ENCODE assay signal across 30 cellular contexts in the genomic region with DNA sequence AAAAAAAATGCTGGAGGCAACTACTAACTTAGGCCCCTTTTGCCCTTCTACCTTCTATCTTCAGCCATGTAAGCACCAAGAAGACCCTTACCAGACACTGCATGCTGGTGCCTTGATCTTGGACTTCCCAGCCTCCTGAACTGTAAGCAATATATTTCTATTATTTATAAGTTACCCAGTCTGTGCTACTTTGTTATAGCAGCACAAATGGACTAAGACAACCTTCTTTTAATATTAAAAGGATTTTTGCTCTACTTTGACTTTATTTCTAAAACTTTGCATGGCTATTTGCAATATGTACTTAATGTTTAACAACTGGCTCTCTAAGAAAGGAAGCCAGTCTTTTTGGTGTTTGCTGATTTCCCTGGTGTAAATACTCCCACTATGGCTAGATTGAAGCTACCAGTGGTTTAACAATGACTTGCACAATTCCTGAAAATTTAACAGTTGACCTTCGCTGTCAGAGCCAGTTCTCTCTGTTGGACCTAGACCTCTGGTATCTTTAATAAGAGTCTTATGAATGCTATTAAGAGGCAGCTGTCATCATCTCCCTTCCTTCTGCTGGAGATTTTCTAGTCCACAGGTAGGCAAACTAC. TPM values are rescaled to one million over a fixed set of nuclear protein-coding genes. Genes with fewer than 3 reads are reported as not detected.
DNase-seq lines count a peak whose midpoint lies in the region; ATAC-seq, FAIRE-seq and TF ChIP-seq lines count a peak whose summit lies in the region.
"Had no signal": no experiment of that assay in that cellular context is flagged by ENCODE, and none has a peak within 500 bp of the region (broad histone marks: within the 10 kb centered on the region; RNA-seq: fewer than 3 reads in every experiment).

No MANE protein-coding gene starts in this region.

- peaks cover 58% of the 10 kb centered on the region for H3K4me1 ChIP-seq in HepG2 (ENCODE audit: insufficient read depth, low read length)
- H3K4me1 ChIP-seq in right lobe of liver: no peaks in the 10 kb centered on the region
- no peaks in the 10 kb centered on the region for H3K4me1 ChIP-seq in K562 (replicated peaks in 1 of 2; ENCODE audit: control insufficient read depth in 2 of 2, insufficient read depth in 2 of 2, low read length in 2 of 2)
- H3K4me1 ChIP-seq in mucosa of descending colon (ENCODE audit: low read depth): no peaks in the 10 kb centered on the region
- H3K4me1 ChIP-seq: BE2C, BLaER1 had no signal

- H3K36me3 ChIP-seq in HepG2 (replicated peaks in 1 of 2; ENCODE audit: control insufficient read depth in 1 of 2, insufficient read depth in 2 of 2, low read length in 2 of 2) (no peaks in the 10 kb centered on the region), right lobe of liver (no peaks in the 10 kb centered on the region), K562 (ENCODE audit: control insufficient read depth, insufficient read depth, low read length) (no peaks in the 10 kb centered on the region), mucosa of descending colon (ENCODE audit: low read depth) (no peaks in the 10 kb centered on the region)
- H3K36me3 ChIP-seq: BE2C, BLaER1 had no signal

- in situ Hi-C loops in HepG2 (cut with HindIII; ENCODE audit: extremely low pct_ligation_motif_present, low pct_unique_long_range_greater_than_20kb): no loop called here
- in situ Hi-C loops in K562 (cut with MboI): no loop called here

- H3K79me2 ChIP-seq in HepG2 (ENCODE audit: insufficient read depth, low read length) (no peaks in the 10 kb centered on the region), K562 (ENCODE audit: control insufficient read depth, insufficient read depth, low read length) (no peaks in the 10 kb centered on the region)

- 29% methylated on average over 1 of the region's 1 CpG for WGBS in HepG2 (ENCODE audit: low lambda C conversion rate)
- 56% methylated on average over 1 of the region's 1 CpG for WGBS in right lobe of liver (ENCODE audit: insufficient coverage, low coverage, low lambda C conversion rate, missing lambda C conversion rate)
- WGBS in K562 (ENCODE audit: insufficient coverage, low coverage, missing lambda C conversion rate): 0% methylated on average over 1 of the region's 1 CpG

- no peak for TF ChIP-seq POLR2A in HepG2 (IDR thresholded peaks at IDR 0.05; ENCODE audit: insufficient read depth in 1 of 2, low read depth in 2 of 2, low read length in 2 of 2)
- TF ChIP-seq POLR2A in right lobe of liver (IDR thresholded peaks at IDR 0.05): no peak
- no peak for TF ChIP-seq POLR2A in NB4 (IDR thresholded peaks at IDR 0.05; ENCODE audit: extremely low read depth, insufficient read length)
- TF ChIP-seq POLR2A in K562 (conservative IDR thresholded peaks at IDR 0.05): no peak
- no peak for TF ChIP-seq POLR2A in GM12891 (IDR thresholded peaks at IDR 0.05; ENCODE audit: low read depth, low read length)

- peak in 1 of 2 experiments; percentile 51; a peak in 1 of 4 replicates for TF ChIP-seq EP300 in HepG2 (IDR thresholded peaks at IDR 0.05; ENCODE audit: low read depth in 2 of 2, low read length in 2 of 2)
- TF ChIP-seq EP300 in HepG2 (CRISPR knock-in tag; IDR thresholded peaks at IDR 0.05; ENCODE audit: borderline replicate concordance): no peak
- no peak for TF ChIP-seq EP300 in K562 (IDR thresholded peaks at IDR 0.05; ENCODE audit: low read length)

- FAIRE-seq in HepG2 (lab: Jason Lieb, UNC): peak; percentile 37
- no peak for FAIRE-seq in K562 (lab: Jason Lieb, UNC)
- no peak for FAIRE-seq in GM12891 (lab: Jason Lieb, UNC)
- FAIRE-seq: A204.1, GM12878, GM19239 had no signal

- intact Hi-C loops in HepG2 (cut with micrococcal nuclease; ENCODE audit: unreplicated experiment): loop anchor here (10.0 kb wide), 1 partner anchor 61 kb away; no protein-coding TSS in a partner anchor
- intact Hi-C loops in right lobe of liver (cut with DNase I): no loop called here
- intact Hi-C loops in K562 (cut with micrococcal nuclease): no loop called here
- intact Hi-C loops in mucosa of descending colon (cut with DNase I, micrococcal nuclease): no loop called here

- DNase-seq in HepG2 (ENCODE audit: low spot score): peak; percentile 55
- DNase-seq in right lobe of liver: no peak
- DNase-seq in NB4 (ENCODE audit: low read depth): peak; percentile 11
- no peak for DNase-seq in K562 (ENCODE audit: extremely low read depth in 1 of 4, low spot score in 3 of 4)
- no peak for DNase-seq in mucosa of descending colon
- no peak for DNase-seq in GM12891 (ENCODE audit: insufficient read length, low spot score)
- DNase-seq: 8988T; ACHN; BE2C; C1 segment of cervical spinal cord; CD4-positive, alpha-beta memory T cell; CD4-positive, CD25-positive, alpha-beta regulatory T cell; CD8-positive, alpha-beta memory T cell; COR-L47; DMS 273 treated with DMSO at 0.1 percent for 48 hours; DMS153; DMS53; DMS79; DND-41; EL; GDM1 had no signal

- no peak overlapping the region for H3K4me2 ChIP-seq in HepG2 (ENCODE audit: low read depth, low read length)
- H3K4me2 ChIP-seq in K562 (ENCODE audit: insufficient read depth, low read length): no peak overlapping the region
- H3K4me2 ChIP-seq: BLaER1 had no signal

- TF ChIP-seq CTCF in HepG2 (CRISPR knock-in tag; IDR thresholded peaks at IDR 0.05): no peak
- TF ChIP-seq CTCF in right lobe of liver (IDR thresholded peaks at IDR 0.05): no peak
- TF ChIP-seq CTCF in NB4 (IDR thresholded peaks at IDR 0.05; ENCODE audit: low read depth, low read length): no peak
- no peak for TF ChIP-seq CTCF in K562 (IDR thresholded peaks at IDR 0.05 in 2 of 3, conservative IDR thresholded peaks at IDR 0.05 in 1 of 3; ENCODE audit: insufficient read depth in 2 of 3, low read depth in 1 of 3, low read length in 3 of 3)
- no peak for TF ChIP-seq CTCF in mucosa of descending colon (IDR thresholded peaks at IDR 0.05)

- ATAC-seq in HepG2 (peak; percentile 35; the same call in 2 of the 3 replicates), right lobe of liver (no peak), K562 (no peak), mucosa of descending colon (no peak)
- ATAC-seq: GM12878 had no signal

- H3K4me3 ChIP-seq in HepG2 (replicated peaks in 1 of 3; ENCODE audit: insufficient read depth in 1 of 3, low read depth in 2 of 3, low read length in 3 of 3) (no peak overlapping the region), right lobe of liver (no peak overlapping the region), NB4 (ENCODE audit: low read depth, low read length) (no peak overlapping the region), K562 (no peak overlapping the region), mucosa of descending colon (no peak overlapping the region)
- H3K4me3 ChIP-seq: BLaER1, GM12878 had no signal

- H4K20me1 ChIP-seq in HepG2 (ENCODE audit: insufficient read depth, low read length) (no peaks in the 10 kb centered on the region), K562 (replicated peaks; ENCODE audit: control insufficient read depth, insufficient read depth, low read length) (no peaks in the 10 kb centered on the region)
- H4K20me1 ChIP-seq: BLaER1 had no signal

- TF ChIP-seq RAD21 in HepG2 (CRISPR knock-in tag; IDR thresholded peaks at IDR 0.05) (no peak), K562 (CRISPR knock-in tag; conservative IDR thresholded peaks at IDR 0.05 in 1 of 2, IDR thresholded peaks at IDR 0.05 in 1 of 2) (no peak)

- H2AFZ ChIP-seq in HepG2 (ENCODE audit: low read length) (no peak overlapping the region), K562 (ENCODE audit: low read depth, low read length) (no peak overlapping the region)

- no peak overlapping the region for H3K9ac ChIP-seq in HepG2 (ENCODE audit: insufficient read depth, low read depth, low read length)
- H3K9ac ChIP-seq in K562 (ENCODE audit: insufficient read depth in 1 of 2, low read depth in 2 of 2, low read length in 2 of 2): no peak overlapping the region
- H3K9ac ChIP-seq: BLaER1 had no signal

- no peaks in the 10 kb centered on the region for H3K9me1 ChIP-seq in K562 (ENCODE audit: control insufficient read depth, insufficient read depth, low read length)

- BruUV-seq in HepG2 (replicated peaks; lab: Mats Ljungman, UMichigan) (no TSS peak), K562 (replicated peaks; lab: Mats Ljungman, UMichigan) (no TSS peak)

- H3K9me3 ChIP-seq in HepG2 (ENCODE audit: low read length) (no peaks in the 10 kb centered on the region), right lobe of liver (no peaks in the 10 kb centered on the region), K562 (replicated peaks; ENCODE audit: control insufficient read depth, insufficient read depth, low read depth, low read length) (no peaks in the 10 kb centered on the region), mucosa of descending colon (no peaks in the 10 kb centered on the region)
- H3K9me3 ChIP-seq: BE2C, BLaER1 had no signal

- POLR2A ChIA-PET in HepG2 (lab: Yijun Ruan, JAX) (no interaction called here), K562 (lab: Yijun Ruan, JAX) (no interaction called here)

- peak overlapping the region; percentile 15 for H3K27ac ChIP-seq in HepG2 (ENCODE audit: extremely low read length, insufficient read depth, low read length)
- no peak overlapping the region for H3K27ac ChIP-seq in right lobe of liver
- H3K27ac ChIP-seq in K562 (ENCODE audit: extremely low read depth, low read depth, low read length): no peak overlapping the region
- H3K27ac ChIP-seq: BLaER1 had no signal

- CTCF ChIA-PET in HepG2 (lab: Yijun Ruan, JAX; ENCODE audit: low intra/inter-chr PET ratio, low total read pairs): no interaction called here
- CTCF ChIA-PET in K562 (lab: Yijun Ruan, JAX; ENCODE audit: low intra/inter-chr PET ratio): no interaction called here

- no peaks in the 10 kb centered on the region for H3K27me3 ChIP-seq in HepG2 (ENCODE audit: control insufficient read depth in 1 of 2, insufficient read depth in 2 of 2, low read length in 2 of 2)
- H3K27me3 ChIP-seq in right lobe of liver: no peaks in the 10 kb centered on the region
- no peaks in the 10 kb centered on the region for H3K27me3 ChIP-seq in K562 (ENCODE audit: control insufficient read depth in 2 of 2, insufficient read depth in 2 of 2, low read length in 2 of 2)
- H3K27me3 ChIP-seq: BE2C, BLaER1 had no signal

RNA-seq across cellular contexts. Expression of a gene that starts 25.2 kb away (rescaled TPM):
- total RNA-seq in HepG2 (2016; rRNA removed; fragmentation: Illumina TruSeq; extraction: Trizol): not detected in 2 replicates
- total RNA-seq in HepG2 (2016; cell fraction: cytosol; rRNA removed; fragmentation: Illumina TruSeq; extraction: Trizol; ENCODE audit: low read depth): not detected in 2 replicates
- not detected in 2 replicates for total RNA-seq in HepG2 (2016; cell fraction: insoluble cytoplasmic fraction; rRNA removed; fragmentation: Illumina TruSeq; extraction: Trizol)
- not detected in 2 replicates for total RNA-seq in HepG2 (2016; cell fraction: membrane; rRNA removed; fragmentation: Illumina TruSeq; extraction: Trizol)
- total RNA-seq in HepG2 (2016; cell fraction: nucleus; rRNA removed; fragmentation: Illumina TruSeq; extraction: Trizol): not detected in 2 replicates
- polyA plus RNA-seq in HepG2 (2011; rRNA removed): not detected in 2 replicates
- polyA plus RNA-seq in HepG2 (2011; cell fraction: cytosol; rRNA removed): not detected in 2 replicates
- not detected in 2 replicates for polyA plus RNA-seq in HepG2 (2011; cell fraction: nucleus; rRNA removed)
- not detected in 2 replicates for polyA plus RNA-seq in HepG2 (2012)
- not detected in 2 replicates for polyA plus RNA-seq in HepG2 (2016; cell fraction: cytosol; fragmentation: Illumina TruSeq; extraction: Trizol; ENCODE audit: low read depth)
- not detected in 2 replicates for polyA plus RNA-seq in HepG2 (2016; cell fraction: insoluble cytoplasmic fraction; fragmentation: Illumina TruSeq; extraction: Trizol; ENCODE audit: low read depth)
- not detected in 2 replicates for polyA plus RNA-seq in HepG2 (2016; cell fraction: membrane; fragmentation: Illumina TruSeq; extraction: Trizol; ENCODE audit: low read depth)
- not detected in 2 replicates for polyA plus RNA-seq in HepG2 (2016; cell fraction: nucleus; fragmentation: Illumina TruSeq; extraction: Trizol; ENCODE audit: insufficient read depth, low read depth)
- polyA minus RNA-seq in HepG2 (2011; rRNA and poly(A)+ RNA removed; ENCODE audit: low replicate concordance): 0.50 TPM in 1 of 2 replicates, not detected in the other
- polyA minus RNA-seq in HepG2 (2011; cell fraction: cytosol; rRNA and poly(A)+ RNA removed): not detected in 2 replicates
- polyA minus RNA-seq in HepG2 (2011; cell fraction: nucleus; rRNA and poly(A)+ RNA removed): 0.39 TPM in 1 of 2 replicates, not detected in the other
- not detected for total RNA-seq in right lobe of liver
- not detected in 2 replicates for total RNA-seq in K562 (2011; cell fraction: chromatin; rRNA removed; ENCODE audit: low replicate concordance)
- total RNA-seq in K562 (2011; cell fraction: nucleolus; rRNA removed): not detected in 2 replicates
- not detected in 2 replicates for total RNA-seq in K562 (2011; cell fraction: nucleoplasm; rRNA removed)
- total RNA-seq in K562 (2014; rRNA removed): not detected in 2 replicates
- total RNA-seq in K562 (2014; rRNA removed; fragmentation: Illumina TruSeq; extraction: Trizol): not detected in 2 replicates
- total RNA-seq in K562 (2015; rRNA removed; fragmentation: Illumina TruSeq; extraction: Trizol): not detected in 2 replicates
- total RNA-seq in K562 (2021): not detected in 2 replicates
- polyA plus RNA-seq in K562 (2011; rRNA removed): not detected in 2 replicates
- polyA plus RNA-seq in K562 (2011; cell fraction: cytosol; rRNA removed): not detected in 2 replicates
- not detected in 2 replicates for polyA plus RNA-seq in K562 (2011; cell fraction: nucleus; rRNA removed)
- not detected in 2 replicates for polyA plus RNA-seq in K562 (2012)
- polyA plus RNA-seq in K562 (2014; fragmentation: Illumina TruSeq; extraction: Trizol): not detected in 2 replicates
- polyA plus RNA-seq in K562 (2014; fragmentation: Nextera tagmentation; extraction: Ambion mirVana): not detected
- polyA plus RNA-seq in K562 (2014; rRNA removed): not detected in 2 replicates
- not detected in 2 replicates for polyA minus RNA-seq in K562 (2011; rRNA and poly(A)+ RNA removed)
- not detected in 2 replicates for polyA minus RNA-seq in K562 (2011; cell fraction: cytosol; rRNA and poly(A)+ RNA removed)
- not detected in 2 replicates for polyA minus RNA-seq in K562 (2011; cell fraction: nucleus; rRNA and poly(A)+ RNA removed)
- not detected for total RNA-seq in mucosa of descending colon
- not detected for polyA plus RNA-seq in GM12891 (2012; ENCODE audit: low read depth, missing spikeins)
- total RNA-seq: A673; CD4-positive, alpha-beta memory T cell; CD4-positive, CD25-positive, alpha-beta regulatory T cell; CD8-positive, alpha-beta memory T cell; Daoy; G401; GM12878 had no signal
- polyA plus RNA-seq: AG04450; CD14-positive monocyte; CD4-positive, alpha-beta memory T cell; CD4-positive, CD25-positive, alpha-beta regulatory T cell; CD8-positive, alpha-beta memory T cell; GM12878 had no signal

RNA-seq across cellular contexts. Expression of a gene that starts 32.2 kb away (rescaled TPM):
- total RNA-seq in HepG2 (2016; rRNA removed; fragmentation: Illumina TruSeq; extraction: Trizol) (not detected in 2 replicates), right lobe of liver (not detected), K562 (2014; rRNA removed) (not detected in 2 replicates), K562 (2014; rRNA removed; fragmentation: Illumina TruSeq; extraction: Trizol) (not detected in 2 replicates), K562 (2015; rRNA removed; fragmentation: Illumina TruSeq; extraction: Trizol) (not detected in 2 replicates), K562 (2021) (not detected in 2 replicates), mucosa of descending colon (not detected)
- total RNA-seq in HepG2 (2016; cell fraction: cytosol; rRNA removed; fragmentation: Illumina TruSeq; extraction: Trizol; ENCODE audit: low read depth): not detected in 2 replicates
- not detected in 2 replicates for total RNA-seq in HepG2 (2016; cell fraction: insoluble cytoplasmic fraction; rRNA removed; fragmentation: Illumina TruSeq; extraction: Trizol)
- not detected in 2 replicates for total RNA-seq in HepG2 (2016; cell fraction: membrane; rRNA removed; fragmentation: Illumina TruSeq; extraction: Trizol)
- 0.28 TPM in 1 of 2 replicates, not detected in the other for total RNA-seq in HepG2 (2016; cell fraction: nucleus; rRNA removed; fragmentation: Illumina TruSeq; extraction: Trizol)
- polyA plus RNA-seq in HepG2 (2011; rRNA removed) (not detected in 2 replicates), K562 (2011; rRNA removed) (not detected in 2 replicates), K562 (2014; fragmentation: Illumina TruSeq; extraction: Trizol) (not detected in 2 replicates), K562 (2014; fragmentation: Nextera tagmentation; extraction: Ambion mirVana) (not detected), K562 (2014; rRNA removed) (not detected in 2 replicates)
- polyA plus RNA-seq in HepG2 (2011; cell fraction: cytosol; rRNA removed): not detected in 2 replicates
- polyA plus RNA-seq in HepG2 (2011; cell fraction: nucleus; rRNA removed): not detected in 2 replicates
- not detected in 2 replicates for polyA plus RNA-seq in HepG2 (2012)
- polyA plus RNA-seq in HepG2 (2016; cell fraction: cytosol; fragmentation: Illumina TruSeq; extraction: Trizol; ENCODE audit: low read depth): not detected in 2 replicates
- polyA plus RNA-seq in HepG2 (2016; cell fraction: insoluble cytoplasmic fraction; fragmentation: Illumina TruSeq; extraction: Trizol; ENCODE audit: low read depth): not detected in 2 replicates
- not detected in 2 replicates for polyA plus RNA-seq in HepG2 (2016; cell fraction: membrane; fragmentation: Illumina TruSeq; extraction: Trizol; ENCODE audit: low read depth)
- not detected in 2 replicates for polyA plus RNA-seq in HepG2 (2016; cell fraction: nucleus; fragmentation: Illumina TruSeq; extraction: Trizol; ENCODE audit: insufficient read depth, low read depth)
- polyA minus RNA-seq in HepG2 (2011; rRNA and poly(A)+ RNA removed; ENCODE audit: low replicate concordance): 0.32 TPM in 1 of 2 replicates, not detected in the other
- not detected in 2 replicates for polyA minus RNA-seq in HepG2 (2011; cell fraction: cytosol; rRNA and poly(A)+ RNA removed)
- polyA minus RNA-seq in HepG2 (2011; cell fraction: nucleus; rRNA and poly(A)+ RNA removed): 0.52 TPM in 1 of 2 replicates, not detected in the other
- total RNA-seq in K562 (2011; cell fraction: chromatin; rRNA removed; ENCODE audit: low replicate concordance): not detected in 2 replicates
- not detected in 2 replicates for total RNA-seq in K562 (2011; cell fraction: nucleolus; rRNA removed)
- not detected in 2 replicates for total RNA-seq in K562 (2011; cell fraction: nucleoplasm; rRNA removed)
- polyA plus RNA-seq in K562 (2011; cell fraction: cytosol; rRNA removed): not detected in 2 replicates
- not detected in 2 replicates for polyA plus RNA-seq in K562 (2011; cell fraction: nucleus; rRNA removed)
- not detected in 2 replicates for polyA plus RNA-seq in K562 (2012)
- polyA minus RNA-seq in K562 (2011; rRNA and poly(A)+ RNA removed): not detected in 2 replicates
- polyA minus RNA-seq in K562 (2011; cell fraction: cytosol; rRNA and poly(A)+ RNA removed): not detected in 2 replicates
- not detected in 2 replicates for polyA minus RNA-seq in K562 (2011; cell fraction: nucleus; rRNA and poly(A)+ RNA removed)
- polyA plus RNA-seq in GM12891 (2012; ENCODE audit: low read depth, missing spikeins): not detected
- total RNA-seq: A673; CD4-positive, alpha-beta memory T cell; CD4-positive, CD25-positive, alpha-beta regulatory T cell; CD8-positive, alpha-beta memory T cell; Daoy; G401; GM12878 had no signal
- polyA plus RNA-seq: AG04450; CD14-positive monocyte; CD4-positive, alpha-beta memory T cell; CD4-positive, CD25-positive, alpha-beta regulatory T cell; CD8-positive, alpha-beta memory T cell; GM12878 had no signal

Comparison
In these comparisons a context has a peak if more than half of its experiments do, and no peak if none do; other contexts are left out.
1. DNase-seq: peak in HepG2 (single experiment) and NB4 (single experiment); none in right lobe of liver (0 of 3), K562 (0 of 4), mucosa of descending colon (0 of 3) and GM12891 (single experiment).